Comparison of ENCODE assay signal across 14 cellular contexts in genomic region chr9:21969011-21969935, GRCh38. TPM values are rescaled to one million over a fixed set of nuclear protein-coding genes. Genes with fewer than 3 reads are reported as not detected.
DNase-seq lines count a peak whose midpoint lies in the region; ATAC-seq, FAIRE-seq and TF ChIP-seq lines count a peak whose summit lies in the region.
"Had no signal": no experiment of that assay in that cellular context is flagged by ENCODE, and none has a peak within 500 bp of the region (broad histone marks: within the 10 kb centered on the region; RNA-seq: fewer than 3 reads in every experiment).

No MANE protein-coding gene starts in this region.

- H3K4me1 ChIP-seq in GM23248 (ENCODE audit: insufficient read depth), result no peaks in the 10 kb centered on the region; the same call in none of the 2 replicates
- H3K4me1 ChIP-seq: parathyroid adenoma had no signal

- peaks cover 46% of the 10 kb centered on the region for H3K9me3 ChIP-seq in CD4-positive, alpha-beta T cell (ENCODE audit: control insufficient read depth, low read length)
- H3K9me3 ChIP-seq in GM23248 (ENCODE audit: low read depth), result no peaks in the 10 kb centered on the region

- no peak for TF ChIP-seq CTCF in CD4-positive, alpha-beta T cell (IDR thresholded peaks at IDR 0.05)

- no peaks in the 10 kb centered on the region for H3K79me2 ChIP-seq in GM23248 (ENCODE audit: insufficient read depth)
- H3K79me2 ChIP-seq: parathyroid adenoma had no signal

- POLR2A ChIA-PET in CD4-positive, alpha-beta T cell (lab: Charles Lee), result interaction anchor here (1.6 kb wide), 1 partner anchor 24 kb away, joined by 3 read pairs; the partner anchor contains the start of gene CDKN2A

- H3K9me3 Mint-ChIP-seq in CD4-positive, alpha-beta T cell, result peaks cover 19% of the 10 kb centered on the region

- no peak overlapping the region for H2AFZ ChIP-seq in GM23248
- H2AFZ ChIP-seq: parathyroid adenoma had no signal

- H3K9me2 ChIP-seq in GM23248 (ENCODE audit: insufficient read depth), result no peaks in the 10 kb centered on the region

- H3K27ac Mint-ChIP-seq in CD4-positive, alpha-beta T cell, result peak overlapping the region; percentile 1

- peaks cover 33% of the 10 kb centered on the region for H3K4me1 Mint-ChIP-seq in CD4-positive, alpha-beta T cell (ENCODE audit: low read depth)

- no peak for FAIRE-seq in frontal cortex (lab: Jason Lieb, UNC)
- FAIRE-seq: GM12891 had no signal

- 31 to 35% methylated on average over 23 to 28 of the region's 28 CpGs for WGBS in GM23248 (ENCODE audit: low coverage in 1 of 2, low lambda C conversion rate in 2 of 2, missing lambda C conversion rate in 2 of 2), 2 experiments

- peaks cover 100% of the 10 kb centered on the region for H3K27me3 ChIP-seq in CD4-positive, alpha-beta T cell (ENCODE audit: control insufficient read depth, insufficient read depth, low read length)
- H3K27me3 ChIP-seq in GM23248 (replicated peaks; ENCODE audit: insufficient read depth), result peaks cover 57% of the 10 kb centered on the region

- CTCF ChIA-PET in CD4-positive, alpha-beta T cell (lab: Charles Lee), result interaction anchor here (1.0 to 2.1 kb wide), 2 partner anchors 25 to 40 kb away, joined by 3 to 10 read pairs; partner anchors contain the start of genes CDKN2A, CDKN2B and CDKN2B-AS1

- no peaks in the 10 kb centered on the region for H4K20me1 ChIP-seq in GM23248 (ENCODE audit: insufficient read depth)

- peak overlapping the region; percentile 1 for H3K4me3 Mint-ChIP-seq in CD4-positive, alpha-beta T cell

- no peak overlapping the region for H3K4me2 ChIP-seq in GM23248 (ENCODE audit: unreplicated experiment)

- H3K9ac ChIP-seq in GM23248, result no peak overlapping the region
- H3K9ac ChIP-seq: parathyroid adenoma had no signal

- no peaks in the 10 kb centered on the region for H3K36me3 ChIP-seq in GM23248 (ENCODE audit: low read depth)
- H3K36me3 ChIP-seq: tibial nerve had no signal

- intact Hi-C loops in CD4-positive, alpha-beta T cell (cut with DNase I, micrococcal nuclease), result loop anchor here in 1 of 2 experiments (5.0 kb wide), 1 partner anchor 33 kb away; no protein-coding TSS in a partner anchor

- ATAC-seq in CD4-positive, alpha-beta T cell (ENCODE audit: poor library complexity), result no peak
- ATAC-seq in HG03565 (IDR thresholded peaks at IDR 0.05; ENCODE audit: unreplicated experiment) (no peak), GM19397 (IDR thresholded peaks at IDR 0.05; ENCODE audit: unreplicated experiment) (no peak)

- H3F3A ChIP-seq in GM23248 (ENCODE audit: insufficient read depth), result peaks cover 11% of the 10 kb centered on the region; the same call in 1 of the 2 replicates

- in situ Hi-C loops in GM23248 (cut with MboI), result no loop called here

- DNase-seq in CD4-positive, alpha-beta T cell, result peak in 1 of 10 experiments; percentile 2
- peak; percentile 2 for DNase-seq in GM23248
- DNase-seq in astrocyte of the hippocampus (ENCODE audit: low read depth, low spot score), result peak; percentile 33
- DNase-seq in mesenteric fat pad (ENCODE audit: low spot score), result peak; percentile 85
- DNase-seq in NCI-H1417 treated with DMSO at 0.1 percent for 48 hours (lab: John Stamatoyannopoulos, UW), result no peak
- no peak for DNase-seq in frontal cortex (ENCODE audit: low spot score in 2 of 2)
- DNase-seq: NCI-H1417, NCI-H2227 treated with DMSO at 0.1 percent for 48 hours had no signal

- no peak overlapping the region for H3K27ac ChIP-seq in CD4-positive, alpha-beta T cell (ENCODE audit: low read depth, low read length)
- no peak overlapping the region for H3K27ac ChIP-seq in GM23248
- H3K27ac ChIP-seq: HL-60, parathyroid adenoma, tibial nerve had no signal

- H3K4me3 ChIP-seq in GM23248, result no peak overlapping the region; the same call in 1 of the 2 replicates
- H3K4me3 ChIP-seq: tibial nerve had no signal

- peaks cover 11% of the 10 kb centered on the region for H3K36me3 Mint-ChIP-seq in CD4-positive, alpha-beta T cell (ENCODE audit: low read depth)

- peaks cover 98% of the 10 kb centered on the region for H3K27me3 Mint-ChIP-seq in CD4-positive, alpha-beta T cell

RNA-seq across cellular contexts. Expression of gene CDKN2A, which starts 24.9 kb away (rescaled TPM):
- under 1 TPM; 0.71 to 0.89 TPM for total RNA-seq in CD4-positive, alpha-beta T cell
- total RNA-seq in GM23248 (2014; rRNA removed; shearing (Covaris generic)), result 18.1 and 27.3 TPM in 2 replicates
- polyA plus RNA-seq in GM23248 (2016; fragmentation: Nextera tagmentation; extraction: Ambion mirVana), result 42.2 and 43.6 TPM in 2 replicates
- 4.2 TPM for total RNA-seq in mesenteric fat pad
- total RNA-seq in frontal cortex, result under 0.01 TPM

RNA-seq across cellular contexts. Expression of gene CDKN2B-AS1, which starts 25.3 kb away (rescaled TPM):
- total RNA-seq in CD4-positive, alpha-beta T cell, result under 1 TPM; 0.25 to 0.30 TPM
- total RNA-seq in GM23248 (2014; rRNA removed; shearing (Covaris generic)), result 1.3 and 4.1 TPM in 2 replicates
- 0.58 and 0.61 TPM in 2 replicates for polyA plus RNA-seq in GM23248 (2016; fragmentation: Nextera tagmentation; extraction: Ambion mirVana)
- total RNA-seq in mesenteric fat pad (0.64 TPM), frontal cortex (0.41 TPM)

RNA-seq across cellular contexts. Expression of gene CDKN2B, which starts 39.8 kb away (rescaled TPM):
- not detected for total RNA-seq in CD4-positive, alpha-beta T cell
- 5.3 and 10.6 TPM in 2 replicates for total RNA-seq in GM23248 (2014; rRNA removed; shearing (Covaris generic))
- polyA plus RNA-seq in GM23248 (2016; fragmentation: Nextera tagmentation; extraction: Ambion mirVana), result 6.7 and 8.9 TPM in 2 replicates
- total RNA-seq in mesenteric fat pad, result 68.7 TPM
- total RNA-seq in frontal cortex, result under 0.01 TPM

Comparison
In these comparisons a context has a peak if more than half of its experiments do, and no peak if none do; other contexts are left out.
1. DNase-seq: peak in GM23248 (single experiment), astrocyte of the hippocampus (single experiment) and mesenteric fat pad (single experiment); none in NCI-H1417 treated with DMSO at 0.1 percent for 48 hours (single experiment) and frontal cortex (0 of 2).